Comparison of ENCODE assay signal across 7 cellular contexts in the genomic region with DNA sequence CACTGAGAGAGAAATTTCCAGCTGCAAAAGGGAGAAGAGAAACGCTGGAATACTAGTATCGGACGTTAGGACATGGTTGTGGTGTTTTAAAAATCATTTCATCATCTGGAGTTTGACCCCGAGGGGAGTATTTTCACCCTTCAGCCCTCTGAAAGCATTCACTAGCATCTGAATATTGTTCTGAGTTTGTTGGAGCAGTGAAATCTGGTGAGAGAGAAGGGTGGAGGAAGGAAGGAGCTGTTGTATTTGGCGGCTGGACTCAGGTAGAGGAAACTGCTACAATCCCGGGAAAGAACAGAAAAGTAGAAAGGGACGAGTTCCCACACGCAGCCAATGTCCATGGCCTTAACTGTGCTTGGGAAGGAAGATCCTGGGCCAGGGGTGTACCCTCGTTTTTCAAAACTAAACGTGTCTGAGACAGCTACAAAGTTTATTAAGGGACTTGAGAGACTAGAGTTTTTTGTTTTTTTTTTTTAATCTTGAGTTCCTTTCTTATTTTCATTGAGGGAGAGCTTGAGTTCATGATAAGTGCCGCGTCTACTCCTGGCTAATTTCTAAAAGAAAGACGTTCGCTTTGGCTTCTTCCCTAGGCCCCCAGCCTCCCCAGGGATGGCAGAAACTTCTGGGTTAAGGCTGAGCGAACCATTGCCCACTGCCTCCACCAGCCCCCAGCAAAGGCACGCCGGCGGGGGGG. TPM values are rescaled to one million over a fixed set of nuclear protein-coding genes. Genes with fewer than 3 reads are reported as not detected.
DNase-seq lines count a peak whose midpoint lies in the region; ATAC-seq and TF ChIP-seq lines count a peak whose summit lies in the region.

No MANE protein-coding gene starts in this region.

- H3K4me3 Mint-ChIP-seq in immature natural killer cell: peak overlapping the region; percentile 89 to 99 (median 94)

- no peaks in the 10 kb centered on the region for H3K9me2 ChIP-seq in MM.1S (replicated peaks; ENCODE audit: insufficient read depth, low read length)

- DNase-seq in GM12865 (ENCODE audit: low read depth) (no peak), MM.1S (peak; percentile 42), astrocyte of the hippocampus (ENCODE audit: low read depth, low spot score) (peak; percentile 60), immature natural killer cell (peak in 1 of 3 donors; percentile 9), spleen (no peak), NOMO-1 treated with dmso at 0.1 percent for 144 hours (lab: John Stamatoyannopoulos, UW; ENCODE audit: unreplicated experiment) (no peak)

- H3K36me3 ChIP-seq in MM.1S (replicated peaks; ENCODE audit: insufficient read depth, low read length): peaks cover 15% of the 10 kb centered on the region
- H3K36me3 ChIP-seq in spleen: peaks cover 0 to 26% (median 5%) of the 10 kb centered on the region in 6 donors

- H3K4me3 ChIP-seq in GM12865 (ENCODE audit: low read depth, low read length): peak overlapping the region; percentile 55
- peak overlapping the region; percentile 94 for H3K4me3 ChIP-seq in MM.1S (ENCODE audit: low read length)
- peak overlapping the region; percentile 64 to 94 (median 84) for H3K4me3 ChIP-seq in spleen

- 0 to 3% (median 1%) methylated on average over 14 to 18 of the region's 18 CpGs for WGBS in spleen, 5 donors

- intact Hi-C loops in spleen (cut with DNase I; ENCODE audit: low total_unique reads): no loop called here

- H3F3A ChIP-seq in MM.1S (ENCODE audit: insufficient read depth, low read length): peaks cover 70% of the 10 kb centered on the region

- no peaks in the 10 kb centered on the region for H3K27me3 ChIP-seq in MM.1S (replicated peaks; ENCODE audit: insufficient read depth, low read length)
- no peaks in the 10 kb centered on the region for H3K27me3 ChIP-seq in spleen (replicated peaks in 1 of 7)

- H3K9ac ChIP-seq in MM.1S (ENCODE audit: low read length): peak overlapping the region; percentile 100

- peak overlapping the region; percentile 93 to 100 (median 98) for H3K27ac Mint-ChIP-seq in immature natural killer cell

- H2AFZ ChIP-seq in MM.1S (ENCODE audit: low read length): no peak overlapping the region

- H3K36me3 Mint-ChIP-seq in immature natural killer cell: peaks cover 20 to 38% (median 31%) of the 10 kb centered on the region in 3 donors

- H3K4me1 ChIP-seq in MM.1S (ENCODE audit: low read length) (peaks cover 8% of the 10 kb centered on the region), spleen (peaks cover 38 to 62% (median 51%) of the 10 kb centered on the region in 6 donors)

- H3K27me3 Mint-ChIP-seq in immature natural killer cell (ENCODE audit: low read depth in 3 of 3): peaks cover 10 to 24% (median 19%) of the 10 kb centered on the region in 3 donors

- H3K27ac ChIP-seq in MM.1S (ENCODE audit: low read length): peak overlapping the region; percentile 97
- peak overlapping the region; percentile 99 to 100 (median 100) for H3K27ac ChIP-seq in spleen

- no peak for TF ChIP-seq POLR2A in spleen (IDR thresholded peaks at IDR 0.05)

- H3K79me2 ChIP-seq in MM.1S (ENCODE audit: low read length): peaks cover 76% of the 10 kb centered on the region

- no peaks in the 10 kb centered on the region for H4K20me1 ChIP-seq in MM.1S (ENCODE audit: insufficient read depth, low read length)

- H3K4me2 ChIP-seq in MM.1S (ENCODE audit: low read depth, low read length): peak overlapping the region; percentile 94

- H3K9me3 Mint-ChIP-seq in immature natural killer cell: no peaks in the 10 kb centered on the region

- peaks cover 66 to 67% of the 10 kb centered on the region in 2 donors for H3K4me1 Mint-ChIP-seq in immature natural killer cell

- H3K9me3 ChIP-seq in MM.1S (replicated peaks; ENCODE audit: insufficient read depth, low read length): no peaks in the 10 kb centered on the region
- H3K9me3 ChIP-seq in spleen: no peaks in the 10 kb centered on the region

- TF ChIP-seq CTCF in GM12865 (IDR thresholded peaks at IDR 0.05; ENCODE audit: insufficient read depth, low read depth, low read length, missing control alignments) (no peak), MM.1S (IDR thresholded peaks at IDR 0.05; ENCODE audit: low read length) (no peak), spleen (IDR thresholded peaks at IDR 0.05 in 8 of 11, conservative IDR thresholded peaks at IDR 0.05 in 3 of 11) (no peak)

- ATAC-seq in esophagus mucosa: no peak

RNA-seq across cellular contexts. Expression of gene CDKN1B, which starts 0.9 kb away (rescaled TPM):
- polyA plus RNA-seq in immature natural killer cell (10 to 100 TPM in 2 of 3 donors, 1 to 10 TPM in 1; 4.4 to 17.6 (median 17.4) TPM), spleen (10 to 100 TPM; 34.9 to 49.3 (median 46.4) TPM)
- total RNA-seq in spleen (10 to 100 TPM; 72.3 to 95.2 (median 79.3) TPM), esophagus mucosa (20.4 TPM)

RNA-seq across cellular contexts. Expression of gene GPR19, which starts 20.3 kb away (rescaled TPM):
- polyA plus RNA-seq in immature natural killer cell (under 1 TPM in 2 of 3 donors, not detected in 1; 0.37 to 0.65 TPM), spleen (under 1 TPM; 0.35 to 0.74 (median 0.61) TPM)
- total RNA-seq in spleen (1 to 10 TPM in 5 of 7 donors, under 1 TPM in 1, not detected in 1; 0.80 to 5.5 (median 1.9) TPM), esophagus mucosa (0.36 TPM)

Comparison
In these comparisons a context has a peak if more than half of its experiments do, and no peak if none do; other contexts are left out.
1. DNase-seq: peak in MM.1S (single experiment) and astrocyte of the hippocampus (single experiment); none in GM12865 (single experiment), spleen (single experiment) and NOMO-1 treated with dmso at 0.1 percent for 144 hours (single experiment).
2. Peak in every context shown above with its lines, with median percentiles within 50 percentile points of each other: H3K4me3 ChIP-seq.